8 cellular contexts compared by ENCODE assay signal in genomic region chr3:44338010-44338827, GRCh38. TPM values are rescaled to one million over a fixed set of nuclear protein-coding genes. Genes with fewer than 3 reads are reported as not detected.
A peak's percentile ranks its signal among the peaks of the same experiment; 100 is the strongest.
DNase-seq lines count a peak whose midpoint lies in the region; ATAC-seq and TF ChIP-seq lines count a peak whose summit lies in the region.

TSS of gene TCAIM (plus strand) at chr3:44338766. CDS start at chr3:44354783, 16,017 bp downstream.

- WGBS in ovary, 3 donors = 0 to 1% (median 1%) methylated on average over 39 to 77 of the region's 77 CpGs
- 1% methylated on average over 18 to 47 of the region's 77 CpGs for WGBS in thyroid gland, 2 donors

- H3K27me3 ChIP-seq in ovary (no peaks in the 10 kb centered on the region), thyroid gland (no peaks in the 10 kb centered on the region)

- no peak for TF ChIP-seq EP300 in ovary (IDR thresholded peaks at IDR 0.05)

- no peaks in the 10 kb centered on the region for H3K4me1 ChIP-seq in ovary (ENCODE audit: insufficient read depth)
- peaks cover 10 to 26% of the 10 kb centered on the region in 2 donors for H3K4me1 ChIP-seq in thyroid gland

- intact Hi-C loops in head of caudate nucleus (cut with DNase I) = no loop called here
- intact Hi-C loops in ovary (cut with DNase I) = loop anchor here in 2 of 4 donors (10.0 kb wide), 2 partner anchors 57 to 287 kb away; partner anchors contain the start of gene ZNF197 (in 1 of the 2)
- intact Hi-C loops in thyroid gland (cut with DNase I) = loop anchor here (10.0 kb wide), 1 partner anchor 177 kb away; no protein-coding TSS in a partner anchor

- H3K27ac ChIP-seq in ovary (peak within 1 kb of the TSS; percentile 73 to 98), thyroid gland (peak within 1 kb of the TSS; percentile 61 to 99 (median 90))

- no peaks in the 10 kb centered on the region for H3K9me3 Mint-ChIP-seq in activated naive CD8-positive, alpha-beta T cell treated with anti-CD3 and anti-CD28 coated beads for 36 hours

- H3K9me3 ChIP-seq in ovary = no peaks in the 10 kb centered on the region
- no peaks in the 10 kb centered on the region for H3K9me3 ChIP-seq in thyroid gland

- H3K4me1 Mint-ChIP-seq in activated naive CD8-positive, alpha-beta T cell treated with anti-CD3 and anti-CD28 coated beads for 36 hours = peaks cover 19% of the 10 kb centered on the region

- H3K36me3 Mint-ChIP-seq in activated naive CD8-positive, alpha-beta T cell treated with anti-CD3 and anti-CD28 coated beads for 36 hours = peaks cover 11% of the 10 kb centered on the region

- H3K36me3 ChIP-seq in ovary = no peaks in the 10 kb centered on the region
- H3K36me3 ChIP-seq in thyroid gland = no peaks in the 10 kb centered on the region

- peak; percentile 96 for DNase-seq in GM10266 (ENCODE audit: extremely low spot score)
- DNase-seq in NCI-H1105 (lab: John Stamatoyannopoulos, UW) = peak; percentile 93
- peak; percentile 94 for DNase-seq in SKM-1 treated with dmso at 0.1 percent for 144 hours (lab: John Stamatoyannopoulos, UW; ENCODE audit: unreplicated experiment)
- peak; percentile 99 for DNase-seq in activated naive CD8-positive, alpha-beta T cell treated with anti-CD3 and anti-CD28 coated beads for 36 hours
- DNase-seq in head of caudate nucleus = peak; percentile 85 to 98 (median 95)
- peak; percentile 97 to 98 (median 98) for DNase-seq in ovary
- DNase-seq in thyroid gland = peak; percentile 99

- peak; percentile 89 for TF ChIP-seq POLR2A in ovary (IDR thresholded peaks at IDR 0.05)
- peak; percentile 63 to 93 for TF ChIP-seq POLR2A in thyroid gland (IDR thresholded peaks at IDR 0.05)

- peak; percentile 92 for ATAC-seq in HG02623 (IDR thresholded peaks at IDR 0.05; ENCODE audit: unreplicated experiment)

- no peak for TF ChIP-seq CTCF in GM10266 (IDR thresholded peaks at IDR 0.05; ENCODE audit: control insufficient read depth, insufficient read depth, low read depth, missing control alignments)
- no peak for TF ChIP-seq CTCF in ovary (IDR thresholded peaks at IDR 0.05)
- TF ChIP-seq CTCF in thyroid gland (IDR thresholded peaks at IDR 0.05) = peak in 1 of 6 experiments; percentile 24

- no peaks in the 10 kb centered on the region for H3K27me3 Mint-ChIP-seq in activated naive CD8-positive, alpha-beta T cell treated with anti-CD3 and anti-CD28 coated beads for 36 hours

- H3K4me3 ChIP-seq in ovary = peak within 1 kb of the TSS; percentile 76
- peak within 1 kb of the TSS; percentile 34 to 90 (median 55) for H3K4me3 ChIP-seq in thyroid gland (replicated peaks in 1 of 3)

- peak within 1 kb of the TSS; percentile 98 for H3K27ac Mint-ChIP-seq in activated naive CD8-positive, alpha-beta T cell treated with anti-CD3 and anti-CD28 coated beads for 36 hours

- peak within 1 kb of the TSS; percentile 93 for H3K4me3 Mint-ChIP-seq in activated naive CD8-positive, alpha-beta T cell treated with anti-CD3 and anti-CD28 coated beads for 36 hours

RNA-seq across cellular contexts. Expression of gene TCAIM, which starts in this region (rescaled TPM):
- 10 to 100 TPM; 10.8 to 12.6 TPM for total RNA-seq in activated naive CD8-positive, alpha-beta T cell treated with anti-CD3 and anti-CD28 coated beads for 36 hours
- total RNA-seq in ovary = 10 to 100 TPM; 18.7 to 24.0 (median 22.0) TPM
- 10 to 100 TPM; 11.1 to 18.8 TPM for polyA plus RNA-seq in ovary
- total RNA-seq in thyroid gland = 10 to 100 TPM; 26.2 to 33.3 (median 27.7) TPM

Comparison
In these comparisons a context has a peak if more than half of its experiments do, and no peak if none do; other contexts are left out.
1. Peak in every context shown above with its lines: DNase-seq, ATAC-seq, H3K4me3 ChIP-seq and H3K27ac ChIP-seq.